Comparison of ENCODE assay signal across 15 cellular contexts in the genomic region with DNA sequence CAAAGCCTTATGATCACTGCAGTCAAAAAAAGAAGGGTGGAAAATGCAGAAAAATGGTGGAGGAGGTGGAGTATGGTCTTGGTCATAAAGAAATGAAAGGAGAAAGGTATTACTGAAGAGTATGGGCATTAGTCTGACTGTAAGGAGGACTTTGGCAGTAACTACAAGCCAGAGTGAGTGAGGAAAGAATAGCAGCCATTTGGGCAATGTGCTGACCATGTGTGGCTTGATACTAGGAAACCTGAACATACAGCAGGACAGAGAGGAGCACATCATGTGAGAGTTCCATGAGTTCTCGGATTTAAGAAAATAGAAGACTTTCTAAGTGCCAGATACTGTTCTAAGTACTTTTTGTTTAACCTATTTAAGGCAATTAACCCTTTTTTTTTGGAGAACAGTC. TPM values are rescaled to one million over a fixed set of nuclear protein-coding genes. Genes with fewer than 3 reads are reported as not detected.
A peak's percentile ranks its signal among the peaks of the same experiment; 100 is the strongest.
DNase-seq lines count a peak whose midpoint lies in the region; ATAC-seq and TF ChIP-seq lines count a peak whose summit lies in the region.
"Had no signal": no experiment of that assay in that cellular context is flagged by ENCODE, and none has a peak within 500 bp of the region (broad histone marks: within the 10 kb centered on the region; RNA-seq: fewer than 3 reads in every experiment).

No MANE protein-coding gene starts in this region.

- H3K4me1 Mint-ChIP-seq in WTC11 = no peaks in the 10 kb centered on the region
- H3K4me1 Mint-ChIP-seq: CD4-positive, CD25-positive, alpha-beta regulatory T cell; H9 had no signal

- ATAC-seq in WTC11 = no peak
- ATAC-seq: A549, GM12878 had no signal

- DNase-seq in WTC11 (ENCODE audit: low spot score) (no peak), fibroblast of gingiva (ENCODE audit: low read depth) (peak; percentile 65), osteoblast (ENCODE audit: insufficient read length, low spot score, missing footprints) (no peak), NCI-H526 (lab: John Stamatoyannopoulos, UW) (no peak), NCI-H1436 (lab: John Stamatoyannopoulos, UW) (no peak)
- DNase-seq in activated CD4-positive, alpha-beta T cell treated with anti-CD3 and anti-CD28 coated beads, Interleukin-2, amount 50 U/mL, for 4 hours = no peak
- DNase-seq: AML-193; CD4-positive, CD25-positive, alpha-beta regulatory T cell; GOT3; H9; IMR-90 had no signal

- no peaks in the 10 kb centered on the region for H3K36me3 ChIP-seq in osteoblast (ENCODE audit: insufficient read depth, low read length)
- H3K36me3 ChIP-seq: BLaER1 had no signal

- H3K4me2 ChIP-seq in osteoblast (ENCODE audit: insufficient read depth, low read length) = no peak overlapping the region
- H3K4me2 ChIP-seq: A549, BLaER1 had no signal

- CTCF ChIA-PET in WTC11 (lab: Charles Lee) = no interaction called here

- no peak overlapping the region for H3K4me3 ChIP-seq in osteoblast (ENCODE audit: insufficient read depth, low read length)
- H3K4me3 ChIP-seq: A549, BLaER1, GM12878 had no signal

- no peaks in the 10 kb centered on the region for H3K79me2 ChIP-seq in osteoblast (ENCODE audit: insufficient read depth, low read length)

- POLR2A ChIA-PET in WTC11 (lab: Charles Lee) = no interaction called here

- H4K20me1 ChIP-seq in osteoblast (ENCODE audit: insufficient read depth, low read length) = no peaks in the 10 kb centered on the region
- H4K20me1 ChIP-seq: BLaER1 had no signal

- H3K36me3 Mint-ChIP-seq in WTC11 = no peaks in the 10 kb centered on the region
- H3K36me3 Mint-ChIP-seq: CD4-positive, CD25-positive, alpha-beta regulatory T cell had no signal

- H3K27me3 Mint-ChIP-seq in WTC11 (ENCODE audit: low read depth) = no peaks in the 10 kb centered on the region
- H3K27me3 Mint-ChIP-seq: CD4-positive, CD25-positive, alpha-beta regulatory T cell had no signal

- no peak overlapping the region for H3K27ac ChIP-seq in osteoblast (ENCODE audit: low read depth, low read length)
- H3K27ac ChIP-seq: A549, BLaER1 had no signal

- no peaks in the 10 kb centered on the region for H3K9me3 Mint-ChIP-seq in WTC11
- H3K9me3 Mint-ChIP-seq: H9 had no signal

- TF ChIP-seq CTCF in WTC11 (IDR thresholded peaks at IDR 0.05) (no peak), osteoblast (IDR thresholded peaks at IDR 0.05; ENCODE audit: extremely low read depth, low read depth, low read length) (no peak)

- no peaks in the 10 kb centered on the region for H3K9me3 ChIP-seq in osteoblast (ENCODE audit: low read depth, low read length)
- H3K9me3 ChIP-seq: A549, BLaER1 had no signal

- no peak overlapping the region for H3K4me3 Mint-ChIP-seq in WTC11
- H3K4me3 Mint-ChIP-seq: CD4-positive, CD25-positive, alpha-beta regulatory T cell; H9 had no signal

- H3K4me1 ChIP-seq in osteoblast (ENCODE audit: insufficient read depth, low read length) = no peaks in the 10 kb centered on the region
- H3K4me1 ChIP-seq: A549, BLaER1 had no signal

- peak overlapping the region; percentile 37 for H2AFZ ChIP-seq in osteoblast (ENCODE audit: low read length)

- no peaks in the 10 kb centered on the region for H3K27me3 ChIP-seq in osteoblast (ENCODE audit: insufficient read depth, low read length)
- H3K27me3 ChIP-seq: BLaER1 had no signal

- peak overlapping the region; percentile 2; the same call in 1 of the 2 replicates for H3K27ac Mint-ChIP-seq in WTC11
- H3K27ac Mint-ChIP-seq: CD4-positive, CD25-positive, alpha-beta regulatory T cell; H9 had no signal

TF ChIP-seq in WTC11, 78 proteins besides CTCF, POLR2A, EP300 and RAD21 (continues in another document):
- TF ChIP-seq JAZF1 (CRISPR knock-in tag; IDR thresholded peaks at IDR 0.05) (no peak), ZNF425 (CRISPR knock-in tag; conservative IDR thresholded peaks at IDR 0.05) (no peak), NFYB (CRISPR knock-in tag; conservative IDR thresholded peaks at IDR 0.05; ENCODE audit: low read depth) (no peak), ZNF138 (CRISPR knock-in tag; conservative IDR thresholded peaks at IDR 0.05) (no peak), ZMAT4 (CRISPR knock-in tag; IDR thresholded peaks at IDR 0.05) (no peak), STAT6 (CRISPR knock-in tag; conservative IDR thresholded peaks at IDR 0.05; ENCODE audit: low read depth) (no peak), ETV6 (CRISPR knock-in tag; IDR thresholded peaks at IDR 0.05) (no peak), MXD4 (CRISPR knock-in tag; IDR thresholded peaks at IDR 0.05; ENCODE audit: borderline replicate concordance) (no peak), E2F5 (CRISPR knock-in tag; IDR thresholded peaks at IDR 0.05) (no peak), JUN (CRISPR knock-in tag; IDR thresholded peaks at IDR 0.05) (no peak), IRF2 (CRISPR knock-in tag; IDR thresholded peaks at IDR 0.05; ENCODE audit: borderline replicate concordance, low read depth) (no peak)
- TF ChIP-seq, protein P1, sequence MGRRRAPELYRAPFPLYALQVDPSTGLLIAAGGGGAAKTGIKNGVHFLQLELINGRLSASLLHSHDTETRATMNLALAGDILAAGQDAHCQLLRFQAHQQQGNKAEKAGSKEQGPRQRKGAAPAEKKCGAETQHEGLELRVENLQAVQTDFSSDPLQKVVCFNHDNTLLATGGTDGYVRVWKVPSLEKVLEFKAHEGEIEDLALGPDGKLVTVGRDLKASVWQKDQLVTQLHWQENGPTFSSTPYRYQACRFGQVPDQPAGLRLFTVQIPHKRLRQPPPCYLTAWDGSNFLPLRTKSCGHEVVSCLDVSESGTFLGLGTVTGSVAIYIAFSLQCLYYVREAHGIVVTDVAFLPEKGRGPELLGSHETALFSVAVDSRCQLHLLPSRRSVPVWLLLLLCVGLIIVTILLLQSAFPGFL (CRISPR knock-in tag; IDR thresholded peaks at IDR 0.05; ENCODE audit: borderline replicate concordance) = no peak

RNA-seq across cellular contexts. Expression of gene DTNA, which starts 8.5 kb away (rescaled TPM):
- total RNA-seq in WTC11 (2021) (16.1 to 16.9 TPM (median 16.2 TPM) in 3 replicates), osteoblast (10.1 and 11.5 TPM in 2 replicates)
- total RNA-seq: CD4-positive, CD25-positive, alpha-beta regulatory T cell; HT-29 had no signal
